Comparison of ENCODE assay signal across 34 cellular contexts in genomic region chr14:94014375-94014774, GRCh38. TPM values are rescaled to one million over a fixed set of nuclear protein-coding genes. Genes with fewer than 3 reads are reported as not detected.
"Had no signal": no experiment of that assay in that cellular context is flagged by ENCODE, and none has a peak within 500 bp of the region (broad histone marks: within the 10 kb centered on the region; RNA-seq: fewer than 3 reads in every experiment).

No MANE protein-coding gene starts in this region.

- H3K36me3 Mint-ChIP-seq: activated naive CD8-positive, alpha-beta T cell treated with anti-CD3 and anti-CD28 coated beads for 36 hours had no signal

- H3K9me3 Mint-ChIP-seq: activated CD4-positive, alpha-beta memory T cell treated with anti-CD3 and anti-CD28 coated beads, Interleukin-2, amount 10 ng/mL, durations not matched to agents 7 days and 5 days; activated naive CD8-positive, alpha-beta T cell treated with anti-CD3 and anti-CD28 coated beads for 36 hours; activated T-cell treated with anti-CD3 and anti-CD28 coated beads, Interleukin-2, amount 50 U/mL, for 4 hours; activated T-helper 1 cell treated with anti-CD3 and anti-CD28 coated beads, Interleukin-12 subunit alpha, Interleukin-12 subunit beta, Interleukin-2, Interleukin-4 antibody, amounts not matched to agents 30 ng/mL and 10 ng/mL and 1 ng/mL, durations not matched to agents 14 hours and 24 hours and 36 hours had no signal

- H3K27ac ChIP-seq: brain microvascular endothelial cell, WERI-Rb-1 had no signal

- H3K4me3 Mint-ChIP-seq: activated CD4-positive, alpha-beta memory T cell treated with anti-CD3 and anti-CD28 coated beads, Interleukin-2, amount 10 ng/mL, durations not matched to agents 7 days and 5 days; activated naive CD8-positive, alpha-beta T cell treated with anti-CD3 and anti-CD28 coated beads for 36 hours; activated T-cell treated with anti-CD3 and anti-CD28 coated beads, Interleukin-2, amount 50 U/mL, for 4 hours; activated T-helper 1 cell treated with anti-CD3 and anti-CD28 coated beads, Interleukin-12 subunit alpha, Interleukin-12 subunit beta, Interleukin-2, Interleukin-4 antibody, amounts not matched to agents 30 ng/mL and 10 ng/mL and 1 ng/mL, durations not matched to agents 14 hours and 24 hours and 36 hours had no signal

- H3K27ac Mint-ChIP-seq: activated CD4-positive, alpha-beta memory T cell treated with anti-CD3 and anti-CD28 coated beads, Interleukin-2, amount 10 ng/mL, durations not matched to agents 7 days and 5 days; activated naive CD8-positive, alpha-beta T cell treated with anti-CD3 and anti-CD28 coated beads for 36 hours; activated T-helper 1 cell treated with anti-CD3 and anti-CD28 coated beads, Interleukin-12 subunit alpha, Interleukin-12 subunit beta, Interleukin-2, Interleukin-4 antibody, amounts not matched to agents 30 ng/mL and 10 ng/mL and 1 ng/mL, durations not matched to agents 14 hours and 24 hours and 36 hours had no signal

- ATAC-seq: activated T-cell treated with anti-CD3 and anti-CD28 coated beads, Interleukin-2, amount 50 U/mL, for 4 hours; Panc1; SK-N-SH treated with all-trans-retinoic acid at 6 μM for 48 hours had no signal

- DNase-seq: activated CD4-positive, alpha-beta memory T cell treated with anti-CD3 and anti-CD28 coated beads, Interleukin-2, amount 10 ng/mL, durations not matched to agents 7 days and 5 days; activated CD4-positive, alpha-beta T cell treated with anti-CD3 and anti-CD28 coated beads for 1 hour; activated CD4-positive, alpha-beta T cell treated with anti-CD3 and anti-CD28 coated beads for 48 hours; activated CD4-positive, CD25-positive, alpha-beta regulatory T cell; activated naive CD4-positive, alpha-beta T cell treated with anti-CD3 and anti-CD28 coated beads, Interleukin-2, amount 50 U/mL, for 16 hours; activated naive CD8-positive, alpha-beta T cell treated with anti-CD3 and anti-CD28 coated beads for 36 hours; activated T-cell treated with anti-CD3 and anti-CD28 coated beads for 4 hours; activated T-cell treated with anti-CD3 and anti-CD28 coated beads, Interleukin-2, amount 50 U/mL, for 4 hours; amniotic stem cell; aorta; brain microvascular endothelial cell; central memory CD4-positive, alpha-beta T cell; KG1; NCI-H1105; NCI-H1417 treated with DMSO at 0.1 percent for 48 hours; NCI-H187 treated with DMSO at 0.1 percent for 48 hours; NCI-H2081; NCI-H2171 treated with DMSO at 0.1 percent for 48 hours; NCI-H2227 treated with DMSO at 0.1 percent for 48 hours; NCI-H446; NCI-H524; NCI-H69; NCI-H82; SIG-M5; T1000; WERI-Rb-1 had no signal

- H3K36me3 ChIP-seq: brain microvascular endothelial cell, WERI-Rb-1 had no signal

RNA-seq across cellular contexts. Expression of gene OTUB2, which starts 11.8 kb away (rescaled TPM):
- polyA plus RNA-seq: aorta had no signal

RNA-seq across cellular contexts. Expression of gene CCDC197, which starts 17.3 kb away (rescaled TPM):
- total RNA-seq: activated naive CD8-positive, alpha-beta T cell treated with anti-CD3 and anti-CD28 coated beads for 36 hours; LHCN-M2; RPMI7951; SK-MEL-5; T-helper 1 cell treated with Interleukin-12 subunit alpha and Interleukin-12 subunit beta and Interleukin-4 antibody, amounts not matched to agents 30 ng/mL and 1 ng/mL, for 36 hours; T-helper 2 cell treated with Interferon-gamma antibody and Interleukin-4, amounts not matched to agents 100 ng/mL and 5 ng/mL, for 36 hours had no signal
- polyA plus RNA-seq: aorta had no signal
